8 cellular contexts compared by ENCODE assay signal in genomic region chr11:131668867-131669780, GRCh38.
DNase-seq lines count a peak whose midpoint lies in the region; ATAC-seq and TF ChIP-seq lines count a peak whose summit lies in the region.

No MANE protein-coding gene starts in this region.

- H3K36me3 ChIP-seq in esophagus squamous epithelium = no peaks in the 10 kb centered on the region
- H3K36me3 ChIP-seq in ovary = no peaks in the 10 kb centered on the region

- DNase-seq in DMS153 treated with DMSO at 0.1 percent for 48 hours (lab: John Stamatoyannopoulos, UW; ENCODE audit: unreplicated experiment) (peak; percentile 26), DMS153 (lab: John Stamatoyannopoulos, UW) (no peak), KG1 (lab: John Stamatoyannopoulos, UW) (peak; percentile 37), esophagus squamous epithelium (lab: John Stamatoyannopoulos, UW) (no peak), putamen (ENCODE audit: low spot score) (peak; percentile 75), ovary (no peak)
- peak; percentile 80 for DNase-seq in activated CD4-positive, alpha-beta T cell treated with anti-CD3 and anti-CD28 coated beads, Interleukin-2, amount 10 ng/mL, durations not matched to agents 24 days and 14 days

- intact Hi-C loops in activated CD4-positive, alpha-beta T cell treated with anti-CD3 and anti-CD28 coated beads, Interleukin-2, amount 10 ng/mL, durations not matched to agents 24 days and 14 days (cut with micrococcal nuclease) = no loop called here
- intact Hi-C loops in esophagus squamous epithelium (cut with DNase I) (no loop called here), ovary (cut with DNase I) (loop anchor here in 1 of 4 donors (10.0 kb wide), 2 partner anchors 84 to 204 kb away; no protein-coding TSS in a partner anchor)

- no peaks in the 10 kb centered on the region for H3K9me3 Mint-ChIP-seq in activated CD4-positive, alpha-beta T cell treated with anti-CD3 and anti-CD28 coated beads, Interleukin-2, amount 10 ng/mL, durations not matched to agents 24 days and 14 days

- peak; percentile 92 for ATAC-seq in GM21529 (IDR thresholded peaks at IDR 0.05; ENCODE audit: unreplicated experiment)

- no peaks in the 10 kb centered on the region for H3K27me3 Mint-ChIP-seq in activated CD4-positive, alpha-beta T cell treated with anti-CD3 and anti-CD28 coated beads, Interleukin-2, amount 10 ng/mL, durations not matched to agents 24 days and 14 days

- no peaks in the 10 kb centered on the region for H3K36me3 Mint-ChIP-seq in activated CD4-positive, alpha-beta T cell treated with anti-CD3 and anti-CD28 coated beads, Interleukin-2, amount 10 ng/mL, durations not matched to agents 24 days and 14 days (ENCODE audit: low read depth)

- 25 to 35% methylated on average over 6 to 11 of the region's 11 CpGs for WGBS in esophagus squamous epithelium, 2 donors
- WGBS in ovary, 3 donors = 66 to 76% (median 74%) methylated on average over 11 of the region's 11 CpGs

- H3K27ac ChIP-seq in esophagus squamous epithelium (no peak overlapping the region), ovary (no peak overlapping the region)

- H3K4me3 ChIP-seq in esophagus squamous epithelium = no peak overlapping the region
- H3K4me3 ChIP-seq in ovary = no peak overlapping the region

- TF ChIP-seq CTCF in esophagus squamous epithelium (IDR thresholded peaks at IDR 0.05) = peak in 4 of 6 experiments; percentile 18 to 53 (median 47)
- no peak for TF ChIP-seq CTCF in ovary (IDR thresholded peaks at IDR 0.05)

- no peak for TF ChIP-seq EP300 in ovary (IDR thresholded peaks at IDR 0.05)

- peaks cover 5% of the 10 kb centered on the region for H3K4me1 Mint-ChIP-seq in activated CD4-positive, alpha-beta T cell treated with anti-CD3 and anti-CD28 coated beads, Interleukin-2, amount 10 ng/mL, durations not matched to agents 24 days and 14 days

- no peak for TF ChIP-seq POLR2A in esophagus squamous epithelium (IDR thresholded peaks at IDR 0.05)
- no peak for TF ChIP-seq POLR2A in ovary (IDR thresholded peaks at IDR 0.05)

- H3K27me3 ChIP-seq in esophagus squamous epithelium (peaks cover 0 to 11% (median 0%) of the 10 kb centered on the region in 4 donors), ovary (no peaks in the 10 kb centered on the region)

- H3K4me3 Mint-ChIP-seq in activated CD4-positive, alpha-beta T cell treated with anti-CD3 and anti-CD28 coated beads, Interleukin-2, amount 10 ng/mL, durations not matched to agents 24 days and 14 days = no peak overlapping the region

- H3K4me1 ChIP-seq in esophagus squamous epithelium (peaks cover 0 to 4% (median 0%) of the 10 kb centered on the region in 3 donors), ovary (ENCODE audit: insufficient read depth) (no peaks in the 10 kb centered on the region)

- no peak overlapping the region for H3K27ac Mint-ChIP-seq in activated CD4-positive, alpha-beta T cell treated with anti-CD3 and anti-CD28 coated beads, Interleukin-2, amount 10 ng/mL, durations not matched to agents 24 days and 14 days

- H3K9me3 ChIP-seq in esophagus squamous epithelium (no peaks in the 10 kb centered on the region), ovary (no peaks in the 10 kb centered on the region)

Comparison
In these comparisons a context has a peak if more than half of its experiments do, and no peak if none do; other contexts are left out.
1. DNase-seq: peak in DMS153 treated with DMSO at 0.1 percent for 48 hours (single experiment), KG1 (single experiment), activated CD4-positive, alpha-beta T cell treated with anti-CD3 and anti-CD28 coated beads, Interleukin-2, amount 10 ng/mL, durations not matched to agents 24 days and 14 days (single experiment) and putamen (single experiment); none in DMS153 (single experiment), esophagus squamous epithelium (single experiment) and ovary (0 of 5).
2. CTCF ChIP-seq: peak in esophagus squamous epithelium (4 of 6); none in ovary (0 of 3).